ENCODE assay signal across 9 cellular contexts in the genomic region with DNA sequence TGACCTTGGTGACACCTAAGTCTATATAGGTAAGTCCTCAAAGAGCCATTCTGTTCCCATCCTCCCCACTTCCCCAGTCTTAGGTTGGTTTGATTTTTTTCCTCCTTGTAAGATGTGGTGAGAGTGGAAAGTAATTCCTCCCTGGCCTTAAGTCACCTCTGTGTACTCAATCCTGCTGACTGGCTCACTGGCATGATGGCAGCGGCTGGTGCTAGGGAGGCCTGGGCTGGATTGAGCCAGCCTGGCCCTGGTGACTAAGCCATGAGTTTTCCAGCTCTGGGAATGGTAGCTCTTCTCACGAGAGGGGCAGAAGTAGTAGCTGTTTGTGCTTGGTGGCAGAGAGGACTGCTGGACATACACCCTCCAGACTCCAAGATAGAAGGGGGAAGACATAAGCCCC. TPM values are rescaled to one million over a fixed set of nuclear protein-coding genes. Genes with fewer than 3 reads are reported as not detected.
DNase-seq lines count a peak whose midpoint lies in the region; ATAC-seq and TF ChIP-seq lines count a peak whose summit lies in the region.
"Had no signal": no experiment of that assay in that cellular context is flagged by ENCODE, and none has a peak within 500 bp of the region (broad histone marks: within the 10 kb centered on the region; RNA-seq: fewer than 3 reads in every experiment).

No MANE protein-coding gene starts in this region.

- H3K4me1 Mint-ChIP-seq in HFFc6 (ENCODE audit: low read depth): peaks cover 58% of the 10 kb centered on the region
- peaks cover 39% of the 10 kb centered on the region for H3K4me1 Mint-ChIP-seq in memory B cell

- H3K27me3 Mint-ChIP-seq in HFFc6 (ENCODE audit: insufficient read depth) (peaks cover 16% of the 10 kb centered on the region), memory B cell (peaks cover 2% of the 10 kb centered on the region)

- no peaks in the 10 kb centered on the region for H3K9me3 Mint-ChIP-seq in HFFc6
- H3K9me3 Mint-ChIP-seq in memory B cell: no peaks in the 10 kb centered on the region

- H3K4me3 ChIP-seq in cardiac fibroblast (replicated peaks in 1 of 2; ENCODE audit: low read depth in 2 of 2, low read length in 2 of 2): peak overlapping the region; percentile 14 to 88

- DNase-seq in A172 (ENCODE audit: low spot score): peak; percentile 89
- peak; percentile 94 for DNase-seq in HFFc6
- DNase-seq in cardiac fibroblast (ENCODE audit: low read depth in 2 of 2): peak; percentile 73 to 88
- DNase-seq in memory B cell (ENCODE audit: low spot score in 2 of 2): no peak
- no peak for DNase-seq in NCI-H2227 treated with DMSO at 0.1 percent for 48 hours (lab: John Stamatoyannopoulos, UW)
- DNase-seq in NCI-H2107 (lab: John Stamatoyannopoulos, UW): no peak
- no peak for DNase-seq in cerebellar cortex (ENCODE audit: low spot score)
- no peak for DNase-seq in OCI-M2 (lab: John Stamatoyannopoulos, UW; ENCODE audit: unreplicated experiment)
- DNase-seq: DND-41 had no signal

- no peak for ATAC-seq in memory B cell (ENCODE audit: low read depth)

- peak overlapping the region; percentile 99 for H3K27ac Mint-ChIP-seq in HFFc6
- peak overlapping the region; percentile 32 for H3K27ac Mint-ChIP-seq in memory B cell

- H3K36me3 Mint-ChIP-seq in HFFc6 (ENCODE audit: low read depth) (peaks cover 37% of the 10 kb centered on the region), memory B cell (no peaks in the 10 kb centered on the region)

- TF ChIP-seq CTCF in HFFc6 (IDR thresholded peaks at IDR 0.05) (no peak), cardiac fibroblast (IDR thresholded peaks at IDR 0.05; ENCODE audit: low read depth, low read length) (no peak)

- H3K4me3 Mint-ChIP-seq in HFFc6: peak overlapping the region; percentile 94
- H3K4me3 Mint-ChIP-seq in memory B cell: peak overlapping the region; percentile 38

RNA-seq across cellular contexts. Expression of a gene that starts 2.5 kb away (rescaled TPM):
- 7.1 and 9.8 TPM in 2 replicates for total RNA-seq in A172 (2014; rRNA removed; shearing (Covaris generic))
- 10 to 100 TPM; 24.9 to 27.5 (median 26.3) TPM for total RNA-seq in HFFc6 (2021; fragmentation: NEBNext Ultra II Directional; extraction: Animal tissue kit (Norgen Biotek cat#: 25700))

Comparison
In these comparisons a context has a peak if more than half of its experiments do, and no peak if none do; other contexts are left out.
1. DNase-seq: peak in A172 (single experiment), HFFc6 (single experiment) and cardiac fibroblast (2 of 2); none in memory B cell (0 of 2), NCI-H2227 treated with DMSO at 0.1 percent for 48 hours (single experiment), NCI-H2107 (single experiment), cerebellar cortex (single experiment) and OCI-M2 (single experiment).